Comparison of ENCODE assay signal across 18 cellular contexts in genomic region chr19:19742773-19743172, GRCh38. TPM values are rescaled to one million over a fixed set of nuclear protein-coding genes. Genes with fewer than 3 reads are reported as not detected.
A peak's percentile ranks its signal among the peaks of the same experiment; 100 is the strongest.
DNase-seq lines count a peak whose midpoint lies in the region; ATAC-seq and TF ChIP-seq lines count a peak whose summit lies in the region.
"Had no signal": no experiment of that assay in that cellular context is flagged by ENCODE, and none has a peak within 500 bp of the region (broad histone marks: within the 10 kb centered on the region; RNA-seq: fewer than 3 reads in every experiment).

No MANE protein-coding gene starts in this region.

- no peak overlapping the region for H3K4me3 ChIP-seq in SK-N-SH (ENCODE audit: low read depth in 2 of 2, low read length in 1 of 2)
- H3K4me3 ChIP-seq in Karpas-422 (ENCODE audit: low read length): no peak overlapping the region
- no peak overlapping the region for H3K4me3 ChIP-seq in testis
- H3K4me3 ChIP-seq: A549, BLaER1, GM23338 had no signal

- peaks cover 4 to 12% of the 10 kb centered on the region in 2 donors for H3K4me1 Mint-ChIP-seq in stimulated activated naive B cell treated with anti-CD40 and anti-IgM and Interleukin-4, amounts not matched to agents 10 μg/mL and 1 μg/mL and 100 μg/mL, for 72 hours
- no peaks in the 10 kb centered on the region for H3K4me1 Mint-ChIP-seq in mesothelial cell of epicardium
- H3K4me1 Mint-ChIP-seq: CD14-positive monocyte; CD4-positive, alpha-beta memory T cell; GM23338; H9 had no signal

- H3K27me3 ChIP-seq in SK-N-SH (ENCODE audit: insufficient read depth) (no peaks in the 10 kb centered on the region), Karpas-422 (ENCODE audit: low read length) (no peaks in the 10 kb centered on the region), testis (no peaks in the 10 kb centered on the region)
- H3K27me3 ChIP-seq: BLaER1 had no signal

- H3F3A ChIP-seq in SK-N-SH (replicated peaks; ENCODE audit: insufficient read depth): no peaks in the 10 kb centered on the region

- TF ChIP-seq CTCF in SK-N-SH (IDR thresholded peaks at IDR 0.05) (no peak), testis (IDR thresholded peaks at IDR 0.05) (no peak), mesothelial cell of epicardium (IDR thresholded peaks at IDR 0.05; ENCODE audit: unreplicated experiment) (no peak)

- H3K9me2 ChIP-seq in SK-N-SH (no peaks in the 10 kb centered on the region), Karpas-422 (replicated peaks; ENCODE audit: insufficient read depth, low read length) (no peaks in the 10 kb centered on the region)

- DNase-seq in SK-N-SH: peak; percentile 5
- peak; percentile 35 for DNase-seq in Karpas-422
- DNase-seq in iPS-NIHi11 (ENCODE audit: low spot score): peak; percentile 4
- peak; percentile 11 for DNase-seq in testis
- no peak for DNase-seq in DMS 273 treated with DMSO at 0.1 percent for 48 hours (lab: John Stamatoyannopoulos, UW)
- no peak for DNase-seq in stimulated activated naive B cell treated with anti-CD40 and anti-IgM and Interleukin-4, amounts not matched to agents 10 μg/mL and 1 μg/mL and 100 μg/mL, for 72 hours
- no peak for DNase-seq in mesothelial cell of epicardium (ENCODE audit: low spot score in 2 of 2, unreplicated experiment in 2 of 2)
- DNase-seq: CD4-positive, alpha-beta memory T cell; DMS53; DND-41; EL; H9 had no signal

- TF ChIP-seq RAD21 in SK-N-SH (IDR thresholded peaks at IDR 0.05; ENCODE audit: low read length): no peak

- CTCF ChIA-PET in SK-N-SH (lab: Yijun Ruan, JAX): no interaction called here

- ATAC-seq in SK-N-SH treated with all-trans-retinoic acid at 6 μM for 48 hours: no peak
- ATAC-seq in stimulated activated naive B cell treated with anti-CD40 and anti-IgM and Interleukin-4, amounts not matched to agents 10 μg/mL and 1 μg/mL and 100 μg/mL, for 72 hours (replicated peaks): no peak
- ATAC-seq: A549, GM23338 had no signal

- H4K20me1 ChIP-seq in SK-N-SH (ENCODE audit: insufficient read depth) (no peaks in the 10 kb centered on the region), Karpas-422 (ENCODE audit: insufficient read depth, low read depth, low read length) (no peaks in the 10 kb centered on the region)
- H4K20me1 ChIP-seq: BLaER1 had no signal

- no peaks in the 10 kb centered on the region for H3K27me3 Mint-ChIP-seq in stimulated activated naive B cell treated with anti-CD40 and anti-IgM and Interleukin-4, amounts not matched to agents 10 μg/mL and 1 μg/mL and 100 μg/mL, for 72 hours
- no peaks in the 10 kb centered on the region for H3K27me3 Mint-ChIP-seq in mesothelial cell of epicardium (ENCODE audit: low read depth)

- no peaks in the 10 kb centered on the region for H3K79me2 ChIP-seq in SK-N-SH (ENCODE audit: insufficient read depth)
- no peaks in the 10 kb centered on the region for H3K79me2 ChIP-seq in Karpas-422 (ENCODE audit: low read length)

- no peak for TF ChIP-seq POLR2A in testis (IDR thresholded peaks at IDR 0.05)

- no peaks in the 10 kb centered on the region for H3K4me1 ChIP-seq in SK-N-SH (ENCODE audit: control insufficient read depth in 1 of 2, insufficient read depth in 2 of 2, low read depth in 1 of 2, low read length in 1 of 2)
- H3K4me1 ChIP-seq in Karpas-422 (ENCODE audit: low read length): no peaks in the 10 kb centered on the region
- no peaks in the 10 kb centered on the region for H3K4me1 ChIP-seq in testis
- H3K4me1 ChIP-seq: A549, BLaER1 had no signal

- H3K36me3 ChIP-seq in SK-N-SH (replicated peaks in 1 of 2; ENCODE audit: control insufficient read depth in 1 of 2, insufficient read depth in 2 of 2, low read length in 1 of 2): no peaks in the 10 kb centered on the region
- H3K36me3 ChIP-seq in Karpas-422 (ENCODE audit: insufficient read depth, low read length): no peaks in the 10 kb centered on the region
- no peaks in the 10 kb centered on the region for H3K36me3 ChIP-seq in testis (ENCODE audit: low read depth, missing control alignments)
- H3K36me3 ChIP-seq: BLaER1 had no signal

- H3K4me2 ChIP-seq in SK-N-SH (no peak overlapping the region), Karpas-422 (ENCODE audit: low read depth, low read length, poor library complexity, severe bottlenecking) (no peak overlapping the region)
- H3K4me2 ChIP-seq: A549, BLaER1, GM23338 had no signal

- H3K36me3 Mint-ChIP-seq in stimulated activated naive B cell treated with anti-CD40 and anti-IgM and Interleukin-4, amounts not matched to agents 10 μg/mL and 1 μg/mL and 100 μg/mL, for 72 hours: no peaks in the 10 kb centered on the region
- H3K36me3 Mint-ChIP-seq in mesothelial cell of epicardium: no peaks in the 10 kb centered on the region
- H3K36me3 Mint-ChIP-seq: CD14-positive monocyte; CD4-positive, alpha-beta memory T cell had no signal

- no peaks in the 10 kb centered on the region for H3K9me3 Mint-ChIP-seq in stimulated activated naive B cell treated with anti-CD40 and anti-IgM and Interleukin-4, amounts not matched to agents 10 μg/mL and 1 μg/mL and 100 μg/mL, for 72 hours
- no peaks in the 10 kb centered on the region for H3K9me3 Mint-ChIP-seq in mesothelial cell of epicardium
- H3K9me3 Mint-ChIP-seq: CD4-positive, alpha-beta memory T cell had no signal

- H2AFZ ChIP-seq in SK-N-SH (ENCODE audit: low read depth) (no peak overlapping the region), Karpas-422 (ENCODE audit: low read length) (no peak overlapping the region)
- H2AFZ ChIP-seq: GM23338 had no signal

- POLR2A ChIA-PET in SK-N-SH (lab: Yijun Ruan, JAX): no interaction called here

- 70% methylated on average over 2 of the region's 9 CpGs for WGBS in SK-N-SH (ENCODE audit: low lambda C conversion rate)
- 83 to 87% methylated on average over 7 to 9 of the region's 9 CpGs for WGBS in testis, 2 donors

- no peak for TF ChIP-seq EP300 in SK-N-SH (IDR thresholded peaks at IDR 0.05; ENCODE audit: borderline replicate concordance in 1 of 2, low read depth in 1 of 2, low read length in 1 of 2)

- H3K27ac ChIP-seq in SK-N-SH (ENCODE audit: low read depth in 2 of 2, low read length in 1 of 2) (no peak overlapping the region), Karpas-422 (ENCODE audit: low read length) (no peak overlapping the region), testis (no peak overlapping the region)
- H3K27ac ChIP-seq: 22Rv1, A549, BLaER1 had no signal

- no peaks in the 10 kb centered on the region for H3K9me3 ChIP-seq in SK-N-SH
- no peaks in the 10 kb centered on the region for H3K9me3 ChIP-seq in Karpas-422 (ENCODE audit: low read length)
- H3K9me3 ChIP-seq in testis: no peaks in the 10 kb centered on the region
- H3K9me3 ChIP-seq: A549, BLaER1 had no signal

- H3K9ac ChIP-seq in SK-N-SH (no peak overlapping the region), Karpas-422 (ENCODE audit: low read length) (no peak overlapping the region)
- H3K9ac ChIP-seq: BLaER1 had no signal

- H3K27ac Mint-ChIP-seq in stimulated activated naive B cell treated with anti-CD40 and anti-IgM and Interleukin-4, amounts not matched to agents 10 μg/mL and 1 μg/mL and 100 μg/mL, for 72 hours: no peak overlapping the region
- no peak overlapping the region for H3K27ac Mint-ChIP-seq in mesothelial cell of epicardium
- H3K27ac Mint-ChIP-seq: CD14-positive monocyte; CD4-positive, alpha-beta memory T cell; GM23338; H9 had no signal

- intact Hi-C loops in testis (cut with DNase I; ENCODE audit: low total_unique reads): no loop called here

- H3K4me3 Mint-ChIP-seq in stimulated activated naive B cell treated with anti-CD40 and anti-IgM and Interleukin-4, amounts not matched to agents 10 μg/mL and 1 μg/mL and 100 μg/mL, for 72 hours: no peak overlapping the region
- H3K4me3 Mint-ChIP-seq in mesothelial cell of epicardium: no peak overlapping the region
- H3K4me3 Mint-ChIP-seq: CD14-positive monocyte; CD4-positive, alpha-beta memory T cell; GM23338; H9 had no signal

TF ChIP-seq in SK-N-SH, 30 proteins besides CTCF, POLR2A, EP300 and RAD21 (continues in another document):
- TF ChIP-seq FOSL2 (IDR thresholded peaks at IDR 0.05; ENCODE audit: borderline replicate concordance, low read depth) (no peak), YY1 (IDR thresholded peaks at IDR 0.05; ENCODE audit: low read depth) (no peak), CHD2 (IDR thresholded peaks at IDR 0.05; ENCODE audit: low read length, partially characterized antibody) (no peak), FOXJ3 (CRISPR knock-in tag; IDR thresholded peaks at IDR 0.05) (no peak), JUND (IDR thresholded peaks at IDR 0.05) (no peak), TCF12 (IDR thresholded peaks at IDR 0.05) (no peak), TAF1 (IDR thresholded peaks at IDR 0.05; ENCODE audit: borderline replicate concordance, low read depth, low read length) (no peak), MAX (IDR thresholded peaks at IDR 0.05; ENCODE audit: low read depth) (no peak), SIN3A (IDR thresholded peaks at IDR 0.05; ENCODE audit: borderline replicate concordance, low read depth, low read length) (no peak), FOXM1 (IDR thresholded peaks at IDR 0.05; ENCODE audit: low read depth) (no peak)

TF ChIP-seq in SK-N-SH treated with all-trans-retinoic acid at 6 μM for 48 hours, 23 proteins besides CTCF, POLR2A, EP300 and RAD21 (continues in another document):
- no peak for TF ChIP-seq ZC3H10 (CRISPR knock-in tag; IDR thresholded peaks at IDR 0.05)
- TF ChIP-seq CREB5 (CRISPR knock-in tag; IDR thresholded peaks at IDR 0.05; ENCODE audit: low read depth): no peak

RNA-seq across cellular contexts. Expression of gene ZNF14, which starts 9.9 kb away (rescaled TPM):
- polyA plus RNA-seq in SK-N-SH (2012; rRNA removed) (1.1 and 1.7 TPM in 2 replicates), testis (ENCODE audit: insufficient read depth, low read depth, low replicate concordance) (3.0 TPM)
- 1.6 TPM in 2 replicates for polyA plus RNA-seq in SK-N-SH (2012; cell fraction: cytosol; rRNA removed)
- polyA plus RNA-seq in SK-N-SH (2012; cell fraction: nucleus; rRNA removed): 1.1 and 1.7 TPM in 2 replicates
- total RNA-seq in Karpas-422 (2014; rRNA removed; shearing (Covaris generic); ENCODE audit: low replicate concordance): 9.2 and 12.1 TPM in 2 replicates
- total RNA-seq in testis (10 to 100 TPM; 10.7 to 12.1 TPM), mesothelial cell of epicardium (10.8 to 12.2 TPM (median 11.7 TPM) in 3 replicates)

Comparison
In these comparisons a context has a peak if more than half of its experiments do, and no peak if none do; other contexts are left out.
1. DNase-seq: peak in SK-N-SH (single experiment), Karpas-422 (single experiment), iPS-NIHi11 (single experiment) and testis (single experiment); none in DMS 273 treated with DMSO at 0.1 percent for 48 hours (single experiment), stimulated activated naive B cell treated with anti-CD40 and anti-IgM and Interleukin-4, amounts not matched to agents 10 μg/mL and 1 μg/mL and 100 μg/mL, for 72 hours (single experiment) and mesothelial cell of epicardium (0 of 2).